Comparison of ENCODE assay signal across 21 cellular contexts in genomic region chr18:71001597-71001996, GRCh38.
DNase-seq lines count a peak whose midpoint lies in the region; ATAC-seq, FAIRE-seq and TF ChIP-seq lines count a peak whose summit lies in the region.
"Had no signal": no experiment of that assay in that cellular context is flagged by ENCODE, and none has a peak within 500 bp of the region (broad histone marks: within the 10 kb centered on the region; RNA-seq: fewer than 3 reads in every experiment).

No MANE protein-coding gene starts in this region.

- DNase-seq in D721Med (ENCODE audit: insufficient read length, low spot score), result no peak
- no peak for DNase-seq in RWPE2 (ENCODE audit: low spot score)
- DNase-seq in dermis blood vessel endothelial cell, result peak; percentile 86
- DNase-seq in lung microvascular endothelial cell (ENCODE audit: low read depth in 2 of 2), result peak; percentile 71 to 75
- DNase-seq in brain microvascular endothelial cell, result no peak
- no peak for DNase-seq in NCI-H1092 (lab: John Stamatoyannopoulos, UW)
- DNase-seq in islet precursor cell, result no peak
- DNase-seq: ACHN; C1 segment of cervical spinal cord; CD8-positive, alpha-beta memory T cell; DMS79; H7; HFFc6; KG1; MV-4-11; NCI-H187; NCI-H2227 treated with DMSO at 0.1 percent for 48 hours; NCI-H510A treated with DMSO at 0.1 percent for 48 hours had no signal

- no peaks in the 10 kb centered on the region for H3K27me3 ChIP-seq in RWPE2 (ENCODE audit: insufficient read depth, poor library complexity, severe bottlenecking)
- H3K27me3 ChIP-seq in brain microvascular endothelial cell (replicated peaks), result no peaks in the 10 kb centered on the region

- H3K4me1 ChIP-seq in RWPE2 (ENCODE audit: insufficient read depth, poor library complexity, severe bottlenecking), result peaks cover 4% of the 10 kb centered on the region

- in situ Hi-C loops in brain microvascular endothelial cell (cut with HindIII; ENCODE audit: low pct_ligation_motif_present, low sequenced_read_pairs), result no loop called here

- no peak overlapping the region for H3K4me3 ChIP-seq in RWPE2 (ENCODE audit: severe bottlenecking)
- no peak overlapping the region for H3K4me3 ChIP-seq in brain microvascular endothelial cell (ENCODE audit: low read depth, low read length)

- H3K36me3 ChIP-seq in RWPE2 (ENCODE audit: low read depth) (no peaks in the 10 kb centered on the region), brain microvascular endothelial cell (replicated peaks) (no peaks in the 10 kb centered on the region)

- H3K27ac ChIP-seq in RWPE2 (ENCODE audit: poor library complexity, severe bottlenecking), result no peak overlapping the region
- H3K27ac ChIP-seq in brain microvascular endothelial cell, result no peak overlapping the region

- ATAC-seq in RWPE2 (ENCODE audit: low read depth), result peak; percentile 67; the same call in 2 of the 3 replicates
- ATAC-seq: Panc1, Right ventricle myocardium inferior had no signal

- no peaks in the 10 kb centered on the region for H3K9me3 ChIP-seq in RWPE2 (ENCODE audit: severe bottlenecking)

- TF ChIP-seq CTCF in D721Med (IDR thresholded peaks at IDR 0.05; ENCODE audit: insufficient read depth, missing control alignments) (no peak), RWPE2 (IDR thresholded peaks at IDR 0.05; ENCODE audit: poor library complexity, severe bottlenecking) (no peak), brain microvascular endothelial cell (IDR thresholded peaks at IDR 0.05; ENCODE audit: low read depth, low read length, missing control alignments) (no peak)

- FAIRE-seq in D721Med (lab: Jason Lieb, UNC), result peak; percentile 85
- FAIRE-seq: GM12892 had no signal

Comparison
In these comparisons a context has a peak if more than half of its experiments do, and no peak if none do; other contexts are left out.
1. DNase-seq: peak in dermis blood vessel endothelial cell (single experiment) and lung microvascular endothelial cell (2 of 2); none in D721Med (single experiment), RWPE2 (single experiment), brain microvascular endothelial cell (single experiment), NCI-H1092 (single experiment) and islet precursor cell (single experiment).